In genomic region chr6:30258204-30258603, GRCh38 we compare ENCODE assay signal across 16 cellular contexts. TPM values are rescaled to one million over a fixed set of nuclear protein-coding genes. Genes with fewer than 3 reads are reported as not detected.
A peak's percentile ranks its signal among the peaks of the same experiment; 100 is the strongest.
DNase-seq lines count a peak whose midpoint lies in the region; FAIRE-seq and TF ChIP-seq lines count a peak whose summit lies in the region.
"Had no signal": no experiment of that assay in that cellular context is flagged by ENCODE, and none has a peak within 500 bp of the region (broad histone marks: within the 10 kb centered on the region; RNA-seq: fewer than 3 reads in every experiment).

No MANE protein-coding gene starts in this region.

- peaks cover 17% of the 10 kb centered on the region for H3K36me3 Mint-ChIP-seq in activated T-cell treated with anti-CD3 and anti-CD28 coated beads, Interleukin-2, amount 50 U/mL, for 24 hours (ENCODE audit: low read depth)
- H3K36me3 Mint-ChIP-seq in brain = peaks cover 15% of the 10 kb centered on the region

- peak; percentile 26 for FAIRE-seq in HTR-8/SVneo (lab: Jason Lieb, UNC)

- H3K4me3 Mint-ChIP-seq in activated T-cell treated with anti-CD3 and anti-CD28 coated beads, Interleukin-2, amount 50 U/mL, for 24 hours = peak overlapping the region; percentile 7
- H3K4me3 Mint-ChIP-seq in brain = peak overlapping the region in 3 of 5 experiments; percentile 29 to 49 (median 32)

- no peaks in the 10 kb centered on the region for H4K20me1 ChIP-seq in osteoblast (ENCODE audit: insufficient read depth, low read length)

- H3K9me3 ChIP-seq in osteoblast (ENCODE audit: low read depth, low read length) = no peaks in the 10 kb centered on the region
- H3K9me3 ChIP-seq: gastrocnemius medialis, lower lobe of right lung had no signal

- H2AFZ ChIP-seq in osteoblast (ENCODE audit: low read length) = no peak overlapping the region

- TF ChIP-seq CTCF in brain (conservative IDR thresholded peaks at IDR 0.05) (no peak), osteoblast (IDR thresholded peaks at IDR 0.05; ENCODE audit: extremely low read depth, low read depth, low read length) (no peak)

- H3K27me3 Mint-ChIP-seq in activated T-cell treated with anti-CD3 and anti-CD28 coated beads, Interleukin-2, amount 50 U/mL, for 24 hours = peaks cover 3% of the 10 kb centered on the region
- H3K27me3 Mint-ChIP-seq in brain = peaks cover 15% of the 10 kb centered on the region

- H3K4me1 Mint-ChIP-seq in activated T-cell treated with anti-CD3 and anti-CD28 coated beads, Interleukin-2, amount 50 U/mL, for 24 hours (ENCODE audit: low read depth) = peaks cover 22% of the 10 kb centered on the region
- peaks cover 8% of the 10 kb centered on the region for H3K4me1 Mint-ChIP-seq in brain

- peaks cover 3% of the 10 kb centered on the region for H3K4me1 ChIP-seq in osteoblast (ENCODE audit: insufficient read depth, low read length)

- H3K4me3 ChIP-seq in osteoblast (ENCODE audit: insufficient read depth, low read length) = no peak overlapping the region
- H3K4me3 ChIP-seq: cardiac muscle cell had no signal

- no peak overlapping the region for H3K27ac Mint-ChIP-seq in activated T-cell treated with anti-CD3 and anti-CD28 coated beads, Interleukin-2, amount 50 U/mL, for 24 hours
- no peak overlapping the region for H3K27ac Mint-ChIP-seq in brain

- no peaks in the 10 kb centered on the region for H3K79me2 ChIP-seq in osteoblast (ENCODE audit: insufficient read depth, low read length)

- no peak for DNase-seq in activated T-cell treated with anti-CD3 and anti-CD28 coated beads, Interleukin-2, amount 50 U/mL, for 24 hours
- no peak for DNase-seq in activated T-cell treated with anti-CD3 and anti-CD28 coated beads, Interleukin-2, amount 50 U/mL, for 1 hour
- DNase-seq in HTR-8/SVneo (ENCODE audit: insufficient read length, low spot score) (no peak), osteoblast (ENCODE audit: insufficient read length, low spot score, missing footprints) (peak; percentile 53), amygdala (lab: John Stamatoyannopoulos, UW) (no peak), COR-L47 (lab: John Stamatoyannopoulos, UW) (no peak), NCI-H82 treated with DMSO at 0.1 percent for 48 hours (lab: John Stamatoyannopoulos, UW; ENCODE audit: unreplicated experiment) (no peak)
- DNase-seq: gastrocnemius medialis, GOT3, KBM-7, lower lobe of right lung, NCI-H1417, NCI-H345, WERI-Rb-1 had no signal

- H3K9me3 Mint-ChIP-seq in activated T-cell treated with anti-CD3 and anti-CD28 coated beads, Interleukin-2, amount 50 U/mL, for 24 hours = no peaks in the 10 kb centered on the region
- H3K9me3 Mint-ChIP-seq in brain = no peaks in the 10 kb centered on the region

- no peaks in the 10 kb centered on the region for H3K36me3 ChIP-seq in osteoblast (ENCODE audit: insufficient read depth, low read length)
- H3K36me3 ChIP-seq: cardiac muscle cell, gastrocnemius medialis, lower lobe of right lung, WERI-Rb-1 had no signal

- no peak overlapping the region for H3K27ac ChIP-seq in osteoblast (ENCODE audit: low read depth, low read length)
- H3K27ac ChIP-seq: cardiac muscle cell, WERI-Rb-1 had no signal

- H3K27me3 ChIP-seq in osteoblast (ENCODE audit: insufficient read depth, low read length) = peaks cover 3% of the 10 kb centered on the region
- H3K27me3 ChIP-seq: gastrocnemius medialis had no signal

- no peak overlapping the region for H3K4me2 ChIP-seq in osteoblast (ENCODE audit: insufficient read depth, low read length)

RNA-seq across cellular contexts. Expression of gene TRIM26, which starts 45.0 kb away (rescaled TPM):
- polyA plus RNA-seq in brain (ENCODE audit: insufficient read depth, low read depth, low replicate concordance) = 57.2 TPM
- 20.6 and 29.3 TPM in 2 replicates for total RNA-seq in osteoblast
